12 cellular contexts compared by ENCODE assay signal in the genomic region with DNA sequence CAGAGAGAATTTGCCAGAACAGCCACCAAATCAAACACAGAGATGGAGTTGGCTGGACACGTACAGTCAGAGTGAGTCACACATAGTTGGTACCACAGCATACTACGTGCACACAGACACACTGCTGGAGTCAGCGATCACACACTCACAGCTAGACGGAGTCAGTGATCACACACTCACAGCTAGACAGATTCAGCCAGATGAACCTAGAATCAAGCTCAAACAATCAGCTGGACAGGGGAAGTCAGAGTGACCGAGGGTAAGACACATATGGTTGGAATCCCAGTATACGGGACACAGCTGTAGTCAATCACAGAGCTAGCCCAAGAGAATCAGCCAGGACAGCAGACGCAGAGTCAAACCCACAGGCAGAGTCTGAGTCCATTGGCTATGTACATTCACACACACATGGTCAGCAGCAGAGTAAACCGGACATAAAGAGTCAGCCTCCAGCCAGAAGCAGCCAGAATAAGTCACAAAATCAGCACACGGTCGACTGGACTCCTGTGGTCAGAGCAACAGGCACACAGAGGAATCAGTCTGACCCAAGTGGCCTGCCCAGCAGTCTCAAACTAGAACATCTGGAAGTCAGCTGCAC. TPM values are rescaled to one million over a fixed set of nuclear protein-coding genes. Genes with fewer than 3 reads are reported as not detected.
DNase-seq lines count a peak whose midpoint lies in the region; ATAC-seq, FAIRE-seq and TF ChIP-seq lines count a peak whose summit lies in the region.
"Had no signal": no experiment of that assay in that cellular context is flagged by ENCODE, and none has a peak within 500 bp of the region (broad histone marks: within the 10 kb centered on the region; RNA-seq: fewer than 3 reads in every experiment).

No MANE protein-coding gene starts in this region.

- DNase-seq in GM04503 (ENCODE audit: low read depth) (peak; percentile 76), RWPE2 (ENCODE audit: low spot score) (no peak), epithelial cell of prostate (ENCODE audit: low read depth, low spot score) (peak; percentile 64), pancreas (no peak), NOMO-1 (lab: John Stamatoyannopoulos, UW; ENCODE audit: unreplicated experiment in 2 of 2) (no peak), thyroid gland (no peak)
- DNase-seq: activated gamma-delta T cell treated with Interleukin-2 at 50 U/mL for 16 hours, hippocampal formation had no signal

- peak; percentile 45; the same call in 1 of the 3 replicates for ATAC-seq in RWPE2 (ENCODE audit: low read depth)
- ATAC-seq in pancreas: peak; percentile 22 to 45 (median 27)
- no peak for ATAC-seq in HG02623 (IDR thresholded peaks at IDR 0.05; ENCODE audit: unreplicated experiment)
- no peak for ATAC-seq in HG02884 (IDR thresholded peaks at IDR 0.05; ENCODE audit: unreplicated experiment)

- H3K27me3 ChIP-seq in RWPE2 (ENCODE audit: insufficient read depth, poor library complexity, severe bottlenecking) (no peaks in the 10 kb centered on the region), pancreas (no peaks in the 10 kb centered on the region), thyroid gland (no peaks in the 10 kb centered on the region)

- intact Hi-C loops in pancreas (cut with DNase I) (no loop called here), thyroid gland (cut with DNase I) (no loop called here)

- H3K36me3 ChIP-seq in RWPE2 (ENCODE audit: low read depth): no peaks in the 10 kb centered on the region
- H3K36me3 ChIP-seq in pancreas: no peaks in the 10 kb centered on the region
- no peaks in the 10 kb centered on the region for H3K36me3 ChIP-seq in thyroid gland
- H3K36me3 ChIP-seq: thoracic aorta had no signal

- 33 to 55% methylated on average over 10 of the region's 10 CpGs for WGBS in pancreas, 2 donors
- WGBS in thyroid gland, 2 donors: 41 to 48% methylated on average over 3 to 7 of the region's 10 CpGs

- TF ChIP-seq CTCF in RWPE2 (IDR thresholded peaks at IDR 0.05; ENCODE audit: poor library complexity, severe bottlenecking) (no peak), pancreas (IDR thresholded peaks at IDR 0.05) (no peak), thyroid gland (IDR thresholded peaks at IDR 0.05) (no peak)

- H3K27ac ChIP-seq in RWPE2 (ENCODE audit: poor library complexity, severe bottlenecking): peak overlapping the region; percentile 69
- H3K27ac ChIP-seq in epithelial cell of prostate: peak overlapping the region; percentile 63
- no peak overlapping the region for H3K27ac ChIP-seq in pancreas
- no peak overlapping the region for H3K27ac ChIP-seq in thyroid gland
- H3K27ac ChIP-seq: thoracic aorta had no signal

- H3K4me1 ChIP-seq in RWPE2 (ENCODE audit: insufficient read depth, poor library complexity, severe bottlenecking) (no peaks in the 10 kb centered on the region), pancreas (no peaks in the 10 kb centered on the region), thyroid gland (no peaks in the 10 kb centered on the region)

- no peak for TF ChIP-seq POLR2A in thyroid gland (IDR thresholded peaks at IDR 0.05)

- no peak for FAIRE-seq in pancreas (lab: Jason Lieb, UNC)

- H3K9me3 ChIP-seq in RWPE2 (ENCODE audit: severe bottlenecking): no peaks in the 10 kb centered on the region
- H3K9me3 ChIP-seq in pancreas: no peaks in the 10 kb centered on the region
- H3K9me3 ChIP-seq in thyroid gland: no peaks in the 10 kb centered on the region
- H3K9me3 ChIP-seq: thoracic aorta had no signal

- H3K4me3 ChIP-seq in RWPE2 (ENCODE audit: severe bottlenecking): no peak overlapping the region
- H3K4me3 ChIP-seq in pancreas: peak overlapping the region in 3 of 4 donors; percentile 19 to 41 (median 38)
- H3K4me3 ChIP-seq in thyroid gland (replicated peaks in 1 of 3): no peak overlapping the region
- H3K4me3 ChIP-seq: thoracic aorta had no signal

RNA-seq across cellular contexts. Expression of a gene that starts 4.6 kb away (rescaled TPM):
- 100 to 1,000 TPM in 4 of 6 donors, 10 to 100 TPM in 2; 63.3 to 235 (median 140) TPM for total RNA-seq in pancreas
- polyA plus RNA-seq in pancreas: 100 to 1,000 TPM; 250 to 373 TPM
- total RNA-seq in thyroid gland: 10 to 100 TPM in 3 of 4 donors, 1 to 10 TPM in 1; 9.9 to 76.8 (median 40.1) TPM

RNA-seq across cellular contexts. Expression of a gene that starts 10.6 kb away (rescaled TPM):
- total RNA-seq in pancreas (10 to 100 TPM; 14.8 to 24.0 (median 17.9) TPM), thyroid gland (10 to 100 TPM; 45.9 to 64.9 (median 62.5) TPM)
- 10 to 100 TPM; 32.2 to 35.5 TPM for polyA plus RNA-seq in pancreas

RNA-seq across cellular contexts. Expression of a gene that starts 43.4 kb away (rescaled TPM):
- total RNA-seq in pancreas (1 to 10 TPM; 2.9 to 4.0 (median 3.7) TPM), thyroid gland (10 to 100 TPM; 14.5 to 36.4 (median 21.4) TPM)
- 1 to 10 TPM; 7.5 to 8.5 TPM for polyA plus RNA-seq in pancreas

RNA-seq across cellular contexts. Expression of a gene that starts 53.7 kb away (rescaled TPM):
- not detected for total RNA-seq in pancreas
- polyA plus RNA-seq in pancreas: not detected
- not detected for total RNA-seq in thyroid gland
- total RNA-seq: skeletal muscle tissue, thoracic aorta had no signal

RNA-seq across cellular contexts. Expression of a gene that starts 56.2 kb away (rescaled TPM):
- total RNA-seq in pancreas: 10 to 100 TPM; 13.3 to 21.5 (median 19.8) TPM
- polyA plus RNA-seq in pancreas: 10 to 100 TPM; 38.1 to 43.4 TPM
- 10 to 100 TPM; 11.0 to 43.5 (median 35.5) TPM for total RNA-seq in thyroid gland

Comparison
In these comparisons a context has a peak if more than half of its experiments do, and no peak if none do; other contexts are left out.
1. DNase-seq: peak in GM04503 (single experiment) and epithelial cell of prostate (single experiment); none in RWPE2 (single experiment), pancreas (0 of 6), NOMO-1 (0 of 2) and thyroid gland (0 of 2).
2. ATAC-seq: peak in RWPE2 (single experiment) and pancreas (4 of 4); none in HG02623 (single experiment) and HG02884 (single experiment).
3. H3K27ac ChIP-seq: peak in RWPE2 (single experiment) and epithelial cell of prostate (single experiment); none in pancreas (0 of 4) and thyroid gland (0 of 3).
4. H3K4me3 ChIP-seq: peak in pancreas (3 of 4); none in RWPE2 (single experiment) and thyroid gland (0 of 3).